Comparison of ENCODE assay signal across 1 cellular context in the genomic region with DNA sequence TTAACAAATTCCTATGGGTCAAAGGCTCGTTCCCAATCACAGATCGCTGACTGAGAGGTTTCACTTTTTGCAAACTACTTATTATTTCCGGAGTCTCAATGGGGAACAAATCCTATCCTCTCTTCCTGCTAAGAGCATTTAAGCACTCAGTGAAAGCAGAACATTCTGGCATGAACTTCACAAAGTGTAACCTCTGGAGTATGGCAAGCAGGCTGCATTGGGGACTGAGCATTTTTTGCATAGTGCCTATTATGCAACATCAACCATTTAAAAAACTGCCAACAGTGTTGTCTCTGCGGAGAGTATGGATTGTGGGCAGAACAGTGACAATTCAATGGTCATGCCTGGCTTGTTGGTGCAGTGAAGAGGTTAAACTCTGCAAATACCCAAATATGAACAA.
TF ChIP-seq lines count a peak whose summit lies in the region.

No MANE protein-coding gene starts in this region.

TF ChIP-seq in GM23338, 12 proteins besides CTCF, POLR2A, EP300 and RAD21 (continued from another document):
- TF ChIP-seq, protein P1, sequence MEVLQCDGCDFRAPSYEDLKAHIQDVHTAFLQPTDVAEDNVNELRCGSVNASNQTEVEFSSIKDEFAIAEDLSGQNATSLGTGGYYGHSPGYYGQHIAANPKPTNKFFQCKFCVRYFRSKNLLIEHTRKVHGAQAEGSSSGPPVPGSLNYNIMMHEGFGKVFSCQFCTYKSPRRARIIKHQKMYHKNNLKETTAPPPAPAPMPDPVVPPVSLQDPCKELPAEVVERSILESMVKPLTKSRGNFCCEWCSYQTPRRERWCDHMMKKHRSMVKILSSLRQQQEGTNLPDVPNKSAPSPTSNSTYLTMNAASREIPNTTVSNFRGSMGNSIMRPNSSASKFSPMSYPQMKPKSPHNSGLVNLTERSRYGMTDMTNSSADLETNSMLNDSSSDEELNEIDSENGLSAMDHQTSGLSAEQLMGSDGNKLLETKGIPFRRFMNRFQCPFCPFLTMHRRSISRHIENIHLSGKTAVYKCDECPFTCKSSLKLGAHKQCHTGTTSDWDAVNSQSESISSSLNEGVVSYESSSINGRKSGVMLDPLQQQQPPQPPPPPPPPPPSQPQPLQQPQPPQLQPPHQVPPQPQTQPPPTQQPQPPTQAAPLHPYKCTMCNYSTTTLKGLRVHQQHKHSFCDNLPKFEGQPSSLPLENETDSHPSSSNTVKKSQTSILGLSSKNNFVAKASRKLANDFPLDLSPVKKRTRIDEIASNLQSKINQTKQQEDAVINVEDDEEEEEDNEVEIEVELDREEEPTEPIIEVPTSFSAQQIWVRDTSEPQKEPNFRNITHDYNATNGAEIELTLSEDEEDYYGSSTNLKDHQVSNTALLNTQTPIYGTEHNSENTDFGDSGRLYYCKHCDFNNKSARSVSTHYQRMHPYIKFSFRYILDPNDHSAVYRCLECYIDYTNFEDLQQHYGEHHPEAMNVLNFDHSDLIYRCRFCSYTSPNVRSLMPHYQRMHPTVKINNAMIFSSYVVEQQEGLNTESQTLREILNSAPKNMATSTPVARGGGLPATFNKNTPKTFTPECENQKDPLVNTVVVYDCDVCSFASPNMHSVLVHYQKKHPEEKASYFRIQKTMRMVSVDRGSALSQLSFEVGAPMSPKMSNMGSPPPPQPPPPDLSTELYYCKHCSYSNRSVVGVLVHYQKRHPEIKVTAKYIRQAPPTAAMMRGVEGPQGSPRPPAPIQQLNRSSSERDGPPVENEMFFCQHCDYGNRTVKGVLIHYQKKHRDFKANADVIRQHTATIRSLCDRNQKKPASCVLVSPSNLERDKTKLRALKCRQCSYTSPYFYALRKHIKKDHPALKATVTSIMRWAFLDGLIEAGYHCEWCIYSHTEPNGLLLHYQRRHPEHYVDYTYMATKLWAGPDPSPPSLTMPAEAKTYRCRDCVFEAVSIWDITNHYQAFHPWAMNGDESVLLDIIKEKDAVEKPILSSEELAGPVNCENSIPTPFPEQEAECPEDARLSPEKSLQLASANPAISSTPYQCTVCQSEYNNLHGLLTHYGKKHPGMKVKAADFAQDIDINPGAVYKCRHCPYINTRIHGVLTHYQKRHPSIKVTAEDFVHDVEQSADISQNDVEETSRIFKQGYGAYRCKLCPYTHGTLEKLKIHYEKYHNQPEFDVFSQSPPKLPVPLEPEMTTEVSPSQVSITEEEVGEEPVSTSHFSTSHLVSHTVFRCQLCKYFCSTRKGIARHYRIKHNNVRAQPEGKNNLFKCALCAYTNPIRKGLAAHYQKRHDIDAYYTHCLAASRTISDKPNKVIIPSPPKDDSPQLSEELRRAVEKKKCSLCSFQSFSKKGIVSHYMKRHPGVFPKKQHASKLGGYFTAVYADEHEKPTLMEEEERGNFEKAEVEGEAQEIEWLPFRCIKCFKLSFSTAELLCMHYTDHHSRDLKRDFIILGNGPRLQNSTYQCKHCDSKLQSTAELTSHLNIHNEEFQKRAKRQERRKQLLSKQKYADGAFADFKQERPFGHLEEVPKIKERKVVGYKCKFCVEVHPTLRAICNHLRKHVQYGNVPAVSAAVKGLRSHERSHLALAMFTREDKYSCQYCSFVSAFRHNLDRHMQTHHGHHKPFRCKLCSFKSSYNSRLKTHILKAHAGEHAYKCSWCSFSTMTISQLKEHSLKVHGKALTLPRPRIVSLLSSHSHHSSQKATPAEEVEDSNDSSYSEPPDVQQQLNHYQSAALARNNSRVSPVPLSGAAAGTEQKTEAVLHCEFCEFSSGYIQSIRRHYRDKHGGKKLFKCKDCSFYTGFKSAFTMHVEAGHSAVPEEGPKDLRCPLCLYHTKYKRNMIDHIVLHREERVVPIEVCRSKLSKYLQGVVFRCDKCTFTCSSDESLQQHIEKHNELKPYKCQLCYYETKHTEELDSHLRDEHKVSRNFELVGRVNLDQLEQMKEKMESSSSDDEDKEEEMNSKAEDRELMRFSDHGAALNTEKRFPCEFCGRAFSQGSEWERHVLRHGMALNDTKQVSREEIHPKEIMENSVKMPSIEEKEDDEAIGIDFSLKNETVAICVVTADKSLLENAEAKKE (CRISPR knock-in tag; IDR thresholded peaks at IDR 0.05): no peak
- TF ChIP-seq ZNF114 (CRISPR knock-in tag; IDR thresholded peaks at IDR 0.05) (no peak), REST (IDR thresholded peaks at IDR 0.05; ENCODE audit: unreplicated experiment) (no peak), POLR2AphosphoS5 (IDR thresholded peaks at IDR 0.05; ENCODE audit: low read depth) (no peak), ZNF331 (CRISPR knock-in tag; IDR thresholded peaks at IDR 0.05; ENCODE audit: low read depth) (no peak), STAT1 (IDR thresholded peaks at IDR 0.05; ENCODE audit: unreplicated experiment) (no peak), CREB1 (CRISPR knock-in tag; IDR thresholded peaks at IDR 0.05; ENCODE audit: low read depth) (no peak), JUNB (IDR thresholded peaks at IDR 0.05; ENCODE audit: unreplicated experiment) (no peak), NANOG (IDR thresholded peaks at IDR 0.05; ENCODE audit: borderline replicate concordance) (no peak)
- TF ChIP-seq, protein P2, sequence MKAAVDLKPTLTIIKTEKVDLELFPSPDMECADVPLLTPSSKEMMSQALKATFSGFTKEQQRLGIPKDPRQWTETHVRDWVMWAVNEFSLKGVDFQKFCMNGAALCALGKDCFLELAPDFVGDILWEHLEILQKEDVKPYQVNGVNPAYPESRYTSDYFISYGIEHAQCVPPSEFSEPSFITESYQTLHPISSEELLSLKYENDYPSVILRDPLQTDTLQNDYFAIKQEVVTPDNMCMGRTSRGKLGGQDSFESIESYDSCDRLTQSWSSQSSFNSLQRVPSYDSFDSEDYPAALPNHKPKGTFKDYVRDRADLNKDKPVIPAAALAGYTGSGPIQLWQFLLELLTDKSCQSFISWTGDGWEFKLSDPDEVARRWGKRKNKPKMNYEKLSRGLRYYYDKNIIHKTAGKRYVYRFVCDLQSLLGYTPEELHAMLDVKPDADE (IDR thresholded peaks at IDR 0.05): no peak
